In genomic region chr9:136854113-136854841, GRCh38 we compare ENCODE assay signal across 13 cellular contexts. TPM values are rescaled to one million over a fixed set of nuclear protein-coding genes. Genes with fewer than 3 reads are reported as not detected.
DNase-seq lines count a peak whose midpoint lies in the region; ATAC-seq and TF ChIP-seq lines count a peak whose summit lies in the region.
"Had no signal": no experiment of that assay in that cellular context is flagged by ENCODE, and none has a peak within 500 bp of the region (broad histone marks: within the 10 kb centered on the region; RNA-seq: fewer than 3 reads in every experiment).

No MANE protein-coding gene starts in this region.

- no peaks in the 10 kb centered on the region for H3K9me3 ChIP-seq in colonic mucosa
- no peaks in the 10 kb centered on the region for H3K9me3 ChIP-seq in ovary
- H3K9me3 ChIP-seq: gastroesophageal sphincter had no signal

- H3K27me3 Mint-ChIP-seq in activated CD8-positive, alpha-beta memory T cell treated with anti-CD3 and anti-CD28 coated beads, Interleukin-2, amount 10 ng/mL, durations not matched to agents 7 days and 5 days: no peaks in the 10 kb centered on the region
- H3K27me3 Mint-ChIP-seq in chondrocyte (ENCODE audit: low read depth): no peaks in the 10 kb centered on the region
- H3K27me3 Mint-ChIP-seq: dendritic cell treated with granulocyte-macrophage colony-stimulating factor and Interleukin-4, amounts not matched to agents 40 ng/mL and 50 ng/mL, for 4 days had no signal

- H3K4me3 Mint-ChIP-seq in activated CD8-positive, alpha-beta memory T cell treated with anti-CD3 and anti-CD28 coated beads, Interleukin-2, amount 10 ng/mL, durations not matched to agents 7 days and 5 days: no peak overlapping the region
- H3K4me3 Mint-ChIP-seq in chondrocyte (ENCODE audit: unreplicated experiment): no peak overlapping the region
- H3K4me3 Mint-ChIP-seq: CD4-positive, alpha-beta T cell; dendritic cell treated with granulocyte-macrophage colony-stimulating factor and Interleukin-4, amounts not matched to agents 40 ng/mL and 50 ng/mL, for 4 days; nephron had no signal

- H3K27ac Mint-ChIP-seq in activated CD8-positive, alpha-beta memory T cell treated with anti-CD3 and anti-CD28 coated beads, Interleukin-2, amount 10 ng/mL, durations not matched to agents 7 days and 5 days: no peak overlapping the region
- H3K27ac Mint-ChIP-seq in chondrocyte (ENCODE audit: unreplicated experiment): no peak overlapping the region
- H3K27ac Mint-ChIP-seq: CD4-positive, alpha-beta T cell; dendritic cell treated with granulocyte-macrophage colony-stimulating factor and Interleukin-4, amounts not matched to agents 40 ng/mL and 50 ng/mL, for 4 days; nephron had no signal

- H3K4me3 ChIP-seq in colonic mucosa (no peak overlapping the region), ovary (no peak overlapping the region)
- H3K4me3 ChIP-seq: gastroesophageal sphincter had no signal

- H3K36me3 ChIP-seq in colonic mucosa (no peaks in the 10 kb centered on the region), ovary (no peaks in the 10 kb centered on the region)

- H3K36me3 Mint-ChIP-seq in activated CD8-positive, alpha-beta memory T cell treated with anti-CD3 and anti-CD28 coated beads, Interleukin-2, amount 10 ng/mL, durations not matched to agents 7 days and 5 days: no peaks in the 10 kb centered on the region
- no peaks in the 10 kb centered on the region for H3K36me3 Mint-ChIP-seq in chondrocyte (ENCODE audit: low read depth)

- H3K4me1 ChIP-seq in colonic mucosa (peaks cover 24% of the 10 kb centered on the region), ovary (ENCODE audit: insufficient read depth) (peaks cover 7% of the 10 kb centered on the region)

- CTCF ChIA-PET in activated CD8-positive, alpha-beta memory T cell treated with anti-CD3 and anti-CD28 coated beads, Interleukin-2, amount 10 ng/mL, durations not matched to agents 7 days and 5 days (lab: Charles Lee): no interaction called here

- H3K27ac ChIP-seq in colonic mucosa (no peak overlapping the region), ovary (no peak overlapping the region)
- H3K27ac ChIP-seq: epithelial cell of prostate, gastroesophageal sphincter had no signal

- peaks cover 5% of the 10 kb centered on the region for H3K4me1 Mint-ChIP-seq in activated CD8-positive, alpha-beta memory T cell treated with anti-CD3 and anti-CD28 coated beads, Interleukin-2, amount 10 ng/mL, durations not matched to agents 7 days and 5 days
- peaks cover 11% of the 10 kb centered on the region for H3K4me1 Mint-ChIP-seq in chondrocyte (ENCODE audit: low read depth)
- H3K4me1 Mint-ChIP-seq: nephron had no signal

- H3K9ac ChIP-seq in colonic mucosa (ENCODE audit: low read depth in 2 of 2, low read length in 2 of 2): no peak overlapping the region

- peak; percentile 53 for DNase-seq in activated CD8-positive, alpha-beta memory T cell treated with anti-CD3 and anti-CD28 coated beads, Interleukin-2, amount 50 U/mL, for 48 hours
- no peak for DNase-seq in activated CD8-positive, alpha-beta memory T cell treated with anti-CD3 and anti-CD28 coated beads, Interleukin-2, amount 10 ng/mL, durations not matched to agents 7 days and 5 days
- DNase-seq in colonic mucosa (peak; percentile 25), ovary (peak; percentile 25 to 59 (median 46)), chondrocyte (ENCODE audit: low spot score) (no peak), NCI-H2227 treated with DMSO at 0.1 percent for 48 hours (lab: John Stamatoyannopoulos, UW) (no peak)
- DNase-seq: activated CD4-positive, CD25-positive, alpha-beta regulatory T cell; NCI-H1694 had no signal

- no peak for ATAC-seq in activated CD8-positive, alpha-beta memory T cell treated with anti-CD3 and anti-CD28 coated beads, Interleukin-2, amount 10 ng/mL, durations not matched to agents 7 days and 5 days
- ATAC-seq: gastroesophageal sphincter had no signal

- no peak for TF ChIP-seq CTCF in colonic mucosa (IDR thresholded peaks at IDR 0.05)
- TF ChIP-seq CTCF in ovary (IDR thresholded peaks at IDR 0.05): no peak
- TF ChIP-seq CTCF in chondrocyte (IDR thresholded peaks at IDR 0.05): no peak

- H3K27me3 ChIP-seq in colonic mucosa (no peaks in the 10 kb centered on the region), ovary (no peaks in the 10 kb centered on the region)
- H3K27me3 ChIP-seq: gastroesophageal sphincter had no signal

- WGBS in ovary, 3 donors: 46 to 56% (median 56%) methylated on average over 27 to 30 of the region's 30 CpGs

- no peak for TF ChIP-seq EP300 in ovary (IDR thresholded peaks at IDR 0.05)

- intact Hi-C loops in colonic mucosa (cut with DNase I) (no loop called here), ovary (cut with DNase I) (no loop called here)

- no peaks in the 10 kb centered on the region for H3K9me3 Mint-ChIP-seq in activated CD8-positive, alpha-beta memory T cell treated with anti-CD3 and anti-CD28 coated beads, Interleukin-2, amount 10 ng/mL, durations not matched to agents 7 days and 5 days (ENCODE audit: low read depth)
- no peaks in the 10 kb centered on the region for H3K9me3 Mint-ChIP-seq in chondrocyte (ENCODE audit: low read depth)
- H3K9me3 Mint-ChIP-seq: CD4-positive, alpha-beta T cell; dendritic cell treated with granulocyte-macrophage colony-stimulating factor and Interleukin-4, amounts not matched to agents 40 ng/mL and 50 ng/mL, for 4 days; nephron had no signal

- TF ChIP-seq POLR2A in ovary (IDR thresholded peaks at IDR 0.05): no peak

RNA-seq across cellular contexts. Expression of gene MAMDC4, which starts 2.1 kb away (rescaled TPM):
- total RNA-seq in activated CD8-positive, alpha-beta memory T cell treated with anti-CD3 and anti-CD28 coated beads, Interleukin-2, amount 10 ng/mL, durations not matched to agents 7 days and 5 days: 10 to 100 TPM; 13.4 to 15.5 TPM
- total RNA-seq in colonic mucosa (10 to 100 TPM; 11.0 to 61.7 TPM), ovary (10 to 100 TPM in 1 of 7 donors, 1 to 10 TPM in 6; 2.1 to 31.4 (median 2.5) TPM), chondrocyte (7.7 to 9.2 TPM (median 7.7 TPM) in 3 replicates)
- polyA plus RNA-seq in ovary: 1 to 10 TPM in 1 of 2 donors, under 1 TPM in 1; 0.15 to 2.6 TPM

RNA-seq across cellular contexts. Expression of gene PHPT1, which starts 5.1 kb away (rescaled TPM):
- total RNA-seq in activated CD8-positive, alpha-beta memory T cell treated with anti-CD3 and anti-CD28 coated beads, Interleukin-2, amount 10 ng/mL, durations not matched to agents 7 days and 5 days: 100 to 1,000 TPM in 1 of 2 experiments, 10 to 100 TPM in 1; 96.8 to 116 TPM
- total RNA-seq in colonic mucosa (100 to 1,000 TPM; 137 to 176 TPM), ovary (100 to 1,000 TPM in 2 of 7 donors, 10 to 100 TPM in 5; 39.2 to 132 (median 86.9) TPM), chondrocyte (165 to 193 TPM (median 192 TPM) in 3 replicates)
- 10 to 100 TPM; 18.1 to 57.6 TPM for polyA plus RNA-seq in ovary

RNA-seq across cellular contexts. Expression of gene EDF1, which starts 11.8 kb away (rescaled TPM):
- 100 to 1,000 TPM; 283 to 360 TPM for total RNA-seq in activated CD8-positive, alpha-beta memory T cell treated with anti-CD3 and anti-CD28 coated beads, Interleukin-2, amount 10 ng/mL, durations not matched to agents 7 days and 5 days
- 100 to 1,000 TPM; 442 to 494 TPM for total RNA-seq in colonic mucosa
- 100 to 1,000 TPM; 306 to 391 (median 336) TPM for total RNA-seq in ovary
- 100 to 1,000 TPM; 154 to 444 TPM for polyA plus RNA-seq in ovary
- 296 to 328 TPM (median 320 TPM) in 3 replicates for total RNA-seq in chondrocyte

RNA-seq across cellular contexts. Expression of gene AJM1, which starts 12.0 kb away (rescaled TPM):
- total RNA-seq in activated CD8-positive, alpha-beta memory T cell treated with anti-CD3 and anti-CD28 coated beads, Interleukin-2, amount 10 ng/mL, durations not matched to agents 7 days and 5 days: 1 to 10 TPM; 3.9 to 4.4 TPM
- total RNA-seq in colonic mucosa: 10 to 100 TPM; 11.5 to 17.1 TPM
- 1 to 10 TPM in 5 of 7 donors, under 1 TPM in 2; 0.48 to 2.4 (median 1.4) TPM for total RNA-seq in ovary
- under 1 TPM in 1 of 2 donors, not detected in 1; 0.93 TPM for polyA plus RNA-seq in ovary
- 6.3 to 7.5 TPM (median 7.4 TPM) in 3 replicates for total RNA-seq in chondrocyte

RNA-seq across cellular contexts. Expression of gene TRAF2, which starts 32.0 kb away (rescaled TPM):
- 10 to 100 TPM; 58.4 to 67.6 TPM for total RNA-seq in activated CD8-positive, alpha-beta memory T cell treated with anti-CD3 and anti-CD28 coated beads, Interleukin-2, amount 10 ng/mL, durations not matched to agents 7 days and 5 days
- 10 to 100 TPM; 22.4 to 50.6 TPM for total RNA-seq in colonic mucosa
- total RNA-seq in ovary: 10 to 100 TPM in 4 of 7 donors, 1 to 10 TPM in 3; 5.6 to 11.9 (median 10.3) TPM
- 1 to 10 TPM in 1 of 2 donors, under 1 TPM in 1; 0.83 to 7.6 TPM for polyA plus RNA-seq in ovary
- 9.6 to 12.4 TPM (median 10.4 TPM) in 3 replicates for total RNA-seq in chondrocyte

Comparison
In these comparisons a context has a peak if more than half of its experiments do, and no peak if none do; other contexts are left out.
1. DNase-seq: peak in activated CD8-positive, alpha-beta memory T cell treated with anti-CD3 and anti-CD28 coated beads, Interleukin-2, amount 50 U/mL, for 48 hours (single experiment), colonic mucosa (single experiment) and ovary (5 of 5); none in activated CD8-positive, alpha-beta memory T cell treated with anti-CD3 and anti-CD28 coated beads, Interleukin-2, amount 10 ng/mL, durations not matched to agents 7 days and 5 days (single experiment), chondrocyte (single experiment) and NCI-H2227 treated with DMSO at 0.1 percent for 48 hours (single experiment).